ENCODE assay signal across 8 cellular contexts in the genomic region with DNA sequence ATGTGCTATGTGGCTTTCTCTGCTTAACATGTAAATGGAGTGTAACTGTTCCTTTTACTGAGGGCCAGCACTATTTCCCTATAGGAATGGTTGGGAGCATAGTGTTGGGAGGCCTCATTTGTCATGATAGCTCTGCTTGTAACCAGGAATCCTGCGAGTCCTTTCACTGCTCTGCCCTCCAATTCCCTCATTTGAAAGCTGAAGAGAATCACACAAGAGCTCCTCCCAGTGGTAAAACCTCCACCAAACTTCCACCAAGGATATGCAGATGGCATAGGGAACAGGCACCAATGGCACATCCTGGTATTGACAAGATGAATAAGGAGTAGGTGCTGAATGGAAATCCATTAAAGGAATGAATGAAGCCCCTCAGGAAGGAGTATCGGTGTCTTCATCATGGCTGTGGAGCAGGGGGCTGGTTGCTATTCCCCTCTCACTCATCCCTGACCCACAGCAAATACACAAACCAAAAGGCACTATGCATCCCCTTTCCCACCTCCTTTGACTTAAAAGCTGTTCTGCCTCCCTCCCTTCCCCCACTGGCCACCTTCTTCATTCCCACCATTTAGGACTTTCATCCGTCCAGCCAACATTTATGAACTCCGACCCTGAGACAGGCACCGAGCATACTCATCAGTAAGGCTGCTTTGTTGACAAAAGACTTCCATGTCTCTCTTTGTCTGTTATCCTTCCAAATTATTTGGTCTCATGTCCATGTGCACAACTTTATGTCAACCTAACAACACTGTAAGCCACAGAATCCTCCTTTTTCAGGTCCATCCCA.
A peak's percentile ranks its signal among the peaks of the same experiment; 100 is the strongest.
DNase-seq lines count a peak whose midpoint lies in the region; ATAC-seq and TF ChIP-seq lines count a peak whose summit lies in the region.

No MANE protein-coding gene starts in this region.

- TF ChIP-seq CTCF in astrocyte of the cerebellum (IDR thresholded peaks at IDR 0.05; ENCODE audit: low read depth, low read length, missing control alignments) = peak; percentile 22
- TF ChIP-seq CTCF in kidney epithelial cell (IDR thresholded peaks at IDR 0.05; ENCODE audit: insufficient read depth, low read length, poor library complexity, severe bottlenecking) = peak; percentile 15

- no peaks in the 10 kb centered on the region for H3K36me3 ChIP-seq in HAP-1 (replicated peaks)
- no peaks in the 10 kb centered on the region for H3K36me3 ChIP-seq in kidney epithelial cell (ENCODE audit: control insufficient read depth, insufficient read depth, low read length)

- in situ Hi-C loops in HAP-1 (cut with MboI; ENCODE audit: low sequenced_read_pairs) (no loop called here), astrocyte of the cerebellum (cut with HindIII; ENCODE audit: low sequenced_read_pairs) (no loop called here)

- no peaks in the 10 kb centered on the region for H3K9me3 ChIP-seq in HAP-1

- H3K4me3 ChIP-seq in HAP-1 = no peak overlapping the region
- H3K4me3 ChIP-seq in astrocyte of the cerebellum (ENCODE audit: low read depth, low read length) = no peak overlapping the region
- H3K4me3 ChIP-seq in kidney epithelial cell (ENCODE audit: low read depth, low read length) = no peak overlapping the region

- POLR2A ChIA-PET in HEK293T (lab: Yijun Ruan, JAX) = no interaction called here

- H3K4me1 ChIP-seq in HAP-1 = peaks cover 25% of the 10 kb centered on the region

- H3K27me3 ChIP-seq in HAP-1 (ENCODE audit: low read depth) = no peaks in the 10 kb centered on the region
- H3K27me3 ChIP-seq in kidney epithelial cell (ENCODE audit: control insufficient read depth, insufficient read depth, low read length) = no peaks in the 10 kb centered on the region

- ATAC-seq in HG03045 (IDR thresholded peaks at IDR 0.05; ENCODE audit: unreplicated experiment) = no peak
- ATAC-seq in GM18907 (IDR thresholded peaks at IDR 0.05; ENCODE audit: unreplicated experiment) = no peak

- CTCF ChIA-PET in HEK293T (lab: Yijun Ruan, JAX) = interaction anchor here (0.7 to 1.8 kb wide), 4 partner anchors 13 to 201 kb away, joined by 3 to 7 read pairs (median 3); no protein-coding TSS in a partner anchor

- DNase-seq in AG08395 (ENCODE audit: low spot score) = peak; percentile 3
- peak; percentile 71 to 93 for DNase-seq in HAP-1 (ENCODE audit: low spot score in 2 of 2)
- no peak for DNase-seq in astrocyte of the cerebellum (ENCODE audit: low read depth)
- no peak for DNase-seq in kidney epithelial cell (ENCODE audit: low read depth)
- DNase-seq in HEK293T (ENCODE audit: extremely low spot score) = no peak
- no peak for DNase-seq in GM19238 (ENCODE audit: insufficient read length, low spot score)

TF ChIP-seq in HEK293T, 16 proteins besides CTCF, POLR2A, EP300 and RAD21:
- no peak for TF ChIP-seq ELF4 (IDR thresholded peaks at IDR 0.05)
- TF ChIP-seq PKNOX1 (IDR thresholded peaks at IDR 0.05) = no peak
- TF ChIP-seq NFRKB (IDR thresholded peaks at IDR 0.05) = no peak
- no peak for TF ChIP-seq ZNF384 (IDR thresholded peaks at IDR 0.05)
- no peak for TF ChIP-seq HDGF (IDR thresholded peaks at IDR 0.05; ENCODE audit: borderline replicate concordance)
- TF ChIP-seq ARNT (IDR thresholded peaks at IDR 0.05) = no peak
- TF ChIP-seq LEF1 (IDR thresholded peaks at IDR 0.05; ENCODE audit: borderline replicate concordance) = no peak
- no peak for TF ChIP-seq CTBP1 (IDR thresholded peaks at IDR 0.05; ENCODE audit: borderline replicate concordance)
- TF ChIP-seq FOXK2 (IDR thresholded peaks at IDR 0.05) = no peak
- no peak for TF ChIP-seq TARDBP (IDR thresholded peaks at IDR 0.05)
- no peak for TF ChIP-seq SP1 (IDR thresholded peaks at IDR 0.05)
- no peak for TF ChIP-seq FOXA1 (IDR thresholded peaks at IDR 0.05)

Comparison
In these comparisons a context has a peak if more than half of its experiments do, and no peak if none do; other contexts are left out.
1. DNase-seq: peak in AG08395 (single experiment) and HAP-1 (2 of 2); none in astrocyte of the cerebellum (single experiment), kidney epithelial cell (single experiment), HEK293T (single experiment) and GM19238 (single experiment).